ENCODE assay signal across 8 cellular contexts in the genomic region with DNA sequence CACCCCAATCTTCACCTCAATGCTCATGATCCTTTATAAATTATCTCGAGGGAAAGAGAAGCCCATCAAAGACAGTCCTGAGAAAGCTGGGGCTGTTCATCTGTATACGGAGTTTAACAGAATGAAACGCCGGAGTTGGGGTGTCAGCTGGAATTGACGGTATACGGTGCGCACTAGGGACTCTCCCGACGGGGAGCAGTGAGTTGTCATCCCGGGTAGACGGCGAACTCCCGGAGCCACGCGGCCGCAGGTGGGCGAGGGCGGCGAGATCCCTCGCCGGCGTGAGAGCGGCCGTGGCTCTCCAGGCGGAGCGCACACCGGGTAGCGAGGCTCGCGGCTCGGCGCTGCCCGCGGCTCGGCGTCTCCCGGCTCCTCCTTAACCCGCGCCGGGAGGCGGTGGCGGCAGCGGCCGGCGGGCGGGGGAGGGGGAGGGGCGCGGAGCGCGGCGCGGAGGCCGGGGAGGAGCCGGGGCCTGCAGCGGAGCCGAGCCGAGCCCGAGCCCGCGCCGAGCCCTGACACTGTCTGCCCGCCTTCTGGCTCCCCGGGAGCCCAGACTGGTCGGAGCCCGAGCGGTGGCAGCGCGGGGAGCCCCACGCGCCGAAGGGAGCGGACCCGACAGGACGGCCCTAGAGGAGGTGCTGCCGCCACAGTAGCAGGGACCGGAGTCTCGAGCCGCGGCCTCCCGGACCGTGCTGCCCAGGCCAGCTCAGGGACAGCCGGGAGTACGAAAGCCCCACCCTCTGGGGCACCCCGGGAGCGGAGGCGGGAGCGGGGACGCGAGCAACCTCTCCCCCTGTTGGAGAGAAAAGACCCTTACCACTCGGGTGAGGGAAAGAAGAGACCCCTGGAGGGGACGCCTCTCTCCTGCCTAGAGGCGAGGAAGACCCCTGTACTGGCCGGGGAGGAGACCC. TPM values are rescaled to one million over a fixed set of nuclear protein-coding genes. Genes with fewer than 3 reads are reported as not detected.
A peak's percentile ranks its signal among the peaks of the same experiment; 100 is the strongest.
DNase-seq lines count a peak whose midpoint lies in the region; ATAC-seq and TF ChIP-seq lines count a peak whose summit lies in the region.

A gene (plus strand): TSS at position 475 of the 911 bp plus-strand sequence. CDS start 7,117 bp downstream, outside the sequence.

- H3K9ac ChIP-seq in Loucy (ENCODE audit: low read depth, low read length, poor library complexity, severe bottlenecking), result peak within 1 kb of the TSS; percentile 91

- no peaks in the 10 kb centered on the region for H4K20me1 ChIP-seq in Loucy (ENCODE audit: insufficient read depth, low read length, poor library complexity, severe bottlenecking)

- TF ChIP-seq CTCF in Loucy (conservative IDR thresholded peaks at IDR 0.05; ENCODE audit: low read length) (peak; percentile 33), ascending aorta (IDR thresholded peaks at IDR 0.05) (no peak)

- H3K36me3 ChIP-seq in Loucy (ENCODE audit: insufficient read depth, low read length) (no peaks in the 10 kb centered on the region), ascending aorta (no peaks in the 10 kb centered on the region)

- peaks cover 29% of the 10 kb centered on the region for H3K79me2 ChIP-seq in Loucy (ENCODE audit: insufficient read depth, low read length)

- peak within 1 kb of the TSS; percentile 78 for H3K27ac Mint-ChIP-seq in T-helper 2 cell treated with Interferon-gamma antibody and Interleukin-4, amounts not matched to agents 5 μg/mL and 100 μg/mL, for 36 hours

- peak; percentile 29 for DNase-seq in GF-D8 (lab: John Stamatoyannopoulos, UW)
- peak; percentile 25 for DNase-seq in H4 (ENCODE audit: low spot score)
- peak; percentile 67 for DNase-seq in T-helper 2 cell treated with Interferon-gamma antibody and Interleukin-4, amounts not matched to agents 5 μg/mL and 100 μg/mL, for 36 hours (ENCODE audit: low spot score)
- peak in 1 of 2 donors; percentile 89 for DNase-seq in ascending aorta (ENCODE audit: low spot score in 2 of 2)
- peak; percentile 76 for DNase-seq in hepatic stellate cell (ENCODE audit: low spot score)
- peak; percentile 28 for DNase-seq in renal cortical epithelial cell (ENCODE audit: low read depth)

- peak within 1 kb of the TSS; percentile 82 for H2AFZ ChIP-seq in Loucy (ENCODE audit: low read length)

- H3F3A ChIP-seq in Loucy (ENCODE audit: low read depth), result peaks cover 8% of the 10 kb centered on the region; the same call in 1 of the 2 replicates

- H3K27ac ChIP-seq in ascending aorta, result peak within 1 kb of the TSS; percentile 97 to 99

- H3K4me2 ChIP-seq in Loucy (ENCODE audit: low read depth, low read length, poor library complexity, severe bottlenecking), result peak within 1 kb of the TSS; percentile 95

- H3K9me3 ChIP-seq in Loucy (ENCODE audit: insufficient read depth, low read depth, low read length) (no peaks in the 10 kb centered on the region), ascending aorta (no peaks in the 10 kb centered on the region)

- H3K9me3 Mint-ChIP-seq in T-helper 2 cell treated with Interferon-gamma antibody and Interleukin-4, amounts not matched to agents 5 μg/mL and 100 μg/mL, for 36 hours, result no peaks in the 10 kb centered on the region

- peaks cover 13% of the 10 kb centered on the region for H3K36me3 Mint-ChIP-seq in T-helper 2 cell treated with Interferon-gamma antibody and Interleukin-4, amounts not matched to agents 5 μg/mL and 100 μg/mL, for 36 hours (ENCODE audit: low read depth)

- H3K27me3 ChIP-seq in Loucy (ENCODE audit: insufficient read depth, low read length, poor library complexity, severe bottlenecking), result no peaks in the 10 kb centered on the region
- no peaks in the 10 kb centered on the region for H3K27me3 ChIP-seq in ascending aorta

- H3K4me3 ChIP-seq in Loucy (ENCODE audit: low read length, poor library complexity, severe bottlenecking), result peak within 1 kb of the TSS; percentile 95
- peak within 1 kb of the TSS; percentile 81 to 83 for H3K4me3 ChIP-seq in ascending aorta

- no peaks in the 10 kb centered on the region for H3K27me3 Mint-ChIP-seq in T-helper 2 cell treated with Interferon-gamma antibody and Interleukin-4, amounts not matched to agents 5 μg/mL and 100 μg/mL, for 36 hours (ENCODE audit: low read depth)

- intact Hi-C loops in ascending aorta (cut with DNase I), result loop anchor here (2.0 to 10.0 kb wide), 3 partner anchors 48 to 1082 kb away; a partner anchor contains a TSS

- peaks cover 42% of the 10 kb centered on the region for H3K4me1 Mint-ChIP-seq in T-helper 2 cell treated with Interferon-gamma antibody and Interleukin-4, amounts not matched to agents 5 μg/mL and 100 μg/mL, for 36 hours (ENCODE audit: low read depth)

- H3K4me1 ChIP-seq in Loucy (ENCODE audit: insufficient read depth, low read length, poor library complexity, severe bottlenecking) (peaks cover 49% of the 10 kb centered on the region), ascending aorta (peaks cover 14 to 21% of the 10 kb centered on the region in 2 donors)

- no peak for ATAC-seq in GM21367 (IDR thresholded peaks at IDR 0.05; ENCODE audit: unreplicated experiment)

- no peaks in the 10 kb centered on the region for H3K9me2 ChIP-seq in Loucy (replicated peaks; ENCODE audit: low read depth, low read length)

- H3K4me3 Mint-ChIP-seq in T-helper 2 cell treated with Interferon-gamma antibody and Interleukin-4, amounts not matched to agents 5 μg/mL and 100 μg/mL, for 36 hours, result peak within 1 kb of the TSS; percentile 91

RNA-seq across cellular contexts. Expression of the gene that starts here (rescaled TPM):
- 5.9 and 6.2 TPM in 2 replicates for total RNA-seq in H4 (2014; rRNA removed; shearing (Covaris generic))
- total RNA-seq in ascending aorta (17.1 TPM), renal cortical epithelial cell (5.0 and 8.2 TPM in 2 replicates)
